In genomic region chr20:60117040-60117439, GRCh38 we compare ENCODE assay signal across 9 cellular contexts.
DNase-seq lines count a peak whose midpoint lies in the region; ATAC-seq and TF ChIP-seq lines count a peak whose summit lies in the region.
"Had no signal": no experiment of that assay in that cellular context is flagged by ENCODE, and none has a peak within 500 bp of the region (broad histone marks: within the 10 kb centered on the region; RNA-seq: fewer than 3 reads in every experiment).

No MANE protein-coding gene starts in this region.

- H3K27ac ChIP-seq in upper lobe of right lung = no peak overlapping the region

- no peaks in the 10 kb centered on the region for H3K27me3 ChIP-seq in upper lobe of right lung

- DNase-seq in Right ventricle myocardium superior = no peak
- no peak for DNase-seq in cardiac septum (ENCODE audit: low spot score)
- DNase-seq in NOMO-1 treated with dmso at 0.1 percent for 144 hours (lab: John Stamatoyannopoulos, UW; ENCODE audit: unreplicated experiment) = peak; percentile 55
- peak; percentile 32 for DNase-seq in kidney tubule cell (ENCODE audit: low spot score)
- DNase-seq in upper lobe of right lung = no peak
- DNase-seq in dedifferentiated amniotic fluid mesenchymal stem cell (ENCODE audit: extremely low spot score) = no peak
- no peak for DNase-seq in retina
- DNase-seq: stimulated activated CD4-positive, alpha-beta T cell treated with anti-CD3 and anti-CD28 coated beads, Interleukin-4, amount 100 ng/mL, for 4 hours had no signal

- intact Hi-C loops in Right ventricle myocardium superior (cut with DNase I) = no loop called here
- intact Hi-C loops in cardiac septum (cut with DNase I) = no loop called here
- intact Hi-C loops in upper lobe of right lung (cut with DNase I) = no loop called here

- peak; percentile 63 for ATAC-seq in Right ventricle myocardium superior (ENCODE audit: poor library complexity)
- ATAC-seq in upper lobe of right lung = peak; percentile 63
- ATAC-seq in HG03045 (IDR thresholded peaks at IDR 0.05; ENCODE audit: unreplicated experiment) = no peak

- no peaks in the 10 kb centered on the region for H3K36me3 ChIP-seq in upper lobe of right lung

- H3K9me3 ChIP-seq in upper lobe of right lung = no peaks in the 10 kb centered on the region

- no peak for TF ChIP-seq CTCF in upper lobe of right lung (IDR thresholded peaks at IDR 0.05)

- H3K4me3 ChIP-seq in upper lobe of right lung = no peak overlapping the region

- H3K4me1 ChIP-seq in upper lobe of right lung = no peaks in the 10 kb centered on the region

Comparison
In these comparisons a context has a peak if more than half of its experiments do, and no peak if none do; other contexts are left out.
1. DNase-seq: peak in NOMO-1 treated with dmso at 0.1 percent for 144 hours (single experiment) and kidney tubule cell (single experiment); none in Right ventricle myocardium superior (single experiment), cardiac septum (single experiment), upper lobe of right lung (single experiment), dedifferentiated amniotic fluid mesenchymal stem cell (single experiment) and retina (single experiment).